ENCODE assay signal across 1 cellular context in the genomic region with DNA sequence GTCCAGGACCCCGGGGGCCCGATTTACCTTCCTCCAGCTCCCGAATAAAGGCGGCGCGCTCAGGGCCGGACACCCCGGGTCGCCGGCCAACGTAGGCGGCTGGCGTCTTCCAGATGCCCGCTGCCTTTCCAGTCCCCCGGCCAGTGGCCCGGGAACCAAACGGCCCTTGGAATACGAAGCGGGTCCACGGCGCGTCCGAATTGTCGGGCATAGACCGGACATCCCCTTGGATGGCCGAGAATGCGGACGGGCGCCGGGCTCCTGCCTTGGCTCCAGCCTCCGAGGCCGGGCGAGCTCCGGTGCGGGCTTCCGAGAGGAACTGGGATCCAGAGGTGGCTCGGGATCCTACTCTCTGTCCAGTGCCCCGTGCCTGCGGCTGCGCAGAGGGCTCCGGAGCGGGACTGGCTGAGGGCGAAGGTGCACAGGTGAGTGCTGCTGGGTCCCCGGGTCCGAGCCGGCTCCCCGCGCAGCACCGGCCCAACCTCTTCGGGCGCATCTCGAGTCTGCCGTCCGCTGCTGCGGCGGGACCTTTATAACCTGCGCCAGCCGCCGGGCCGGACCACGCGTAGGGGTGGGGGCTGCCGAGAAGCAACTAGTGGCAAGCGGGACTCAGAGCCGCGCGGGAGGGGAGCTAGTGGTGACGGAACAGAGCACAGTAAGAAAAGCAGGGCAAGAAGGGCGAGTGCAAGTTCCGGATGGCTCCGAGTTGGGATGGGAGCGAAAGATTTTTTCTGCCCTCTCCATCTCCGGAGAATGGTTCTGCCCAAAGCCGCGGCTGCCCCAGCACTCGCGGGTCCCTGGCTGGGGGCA.
TF ChIP-seq lines count a peak whose summit lies in the region.

A gene with protein sequence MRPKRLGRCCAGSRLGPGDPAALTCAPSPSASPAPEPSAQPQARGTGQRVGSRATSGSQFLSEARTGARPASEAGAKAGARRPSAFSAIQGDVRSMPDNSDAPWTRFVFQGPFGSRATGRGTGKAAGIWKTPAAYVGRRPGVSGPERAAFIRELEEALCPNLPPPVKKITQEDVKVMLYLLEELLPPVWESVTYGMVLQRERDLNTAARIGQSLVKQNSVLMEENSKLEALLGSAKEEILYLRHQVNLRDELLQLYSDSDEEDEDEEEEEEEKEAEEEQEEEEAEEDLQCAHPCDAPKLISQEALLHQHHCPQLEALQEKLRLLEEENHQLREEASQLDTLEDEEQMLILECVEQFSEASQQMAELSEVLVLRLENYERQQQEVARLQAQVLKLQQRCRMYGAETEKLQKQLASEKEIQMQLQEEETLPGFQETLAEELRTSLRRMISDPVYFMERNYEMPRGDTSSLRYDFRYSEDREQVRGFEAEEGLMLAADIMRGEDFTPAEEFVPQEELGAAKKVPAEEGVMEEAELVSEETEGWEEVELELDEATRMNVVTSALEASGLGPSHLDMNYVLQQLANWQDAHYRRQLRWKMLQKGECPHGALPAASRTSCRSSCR (minus strand): TSS at position 505 of the 810 bp plus-strand sequence. CDS start 9 bp downstream, at position 496.

TF ChIP-seq in HEK293, 187 proteins besides CTCF, POLR2A, EP300 and RAD21 (continued from another document and continues in another):
- TF ChIP-seq, protein P1, sequence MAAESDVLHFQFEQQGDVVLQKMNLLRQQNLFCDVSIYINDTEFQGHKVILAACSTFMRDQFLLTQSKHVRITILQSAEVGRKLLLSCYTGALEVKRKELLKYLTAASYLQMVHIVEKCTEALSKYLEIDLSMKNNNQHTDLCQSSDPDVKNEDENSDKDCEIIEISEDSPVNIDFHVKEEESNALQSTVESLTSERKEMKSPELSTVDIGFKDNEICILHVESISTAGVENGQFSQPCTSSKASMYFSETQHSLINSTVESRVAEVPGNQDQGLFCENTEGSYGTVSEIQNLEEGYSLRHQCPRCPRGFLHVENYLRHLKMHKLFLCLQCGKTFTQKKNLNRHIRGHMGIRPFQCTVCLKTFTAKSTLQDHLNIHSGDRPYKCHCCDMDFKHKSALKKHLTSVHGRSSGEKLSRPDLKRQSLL (tag by site-specific recombination; IDR thresholded peaks at IDR 0.05), result 0 out of 2 replicates have a peak, but pooled peaks have one; percentile 36
- TF ChIP-seq ZBTB49 (tag by site-specific recombination; IDR thresholded peaks at IDR 0.05; ENCODE audit: low read depth), result no peak
- peak; percentile 25; the same call in 1 of the 2 replicates for TF ChIP-seq ZBTB10 (tag by site-specific recombination; IDR thresholded peaks at IDR 0.05)
- no peak; the same call in 1 of the 2 replicates for TF ChIP-seq ZIC2 (tag by site-specific recombination; IDR thresholded peaks at IDR 0.05)
- TF ChIP-seq ZNF132 (tag by site-specific recombination; IDR thresholded peaks at IDR 0.05; ENCODE audit: borderline replicate concordance), result no peak
- peak; percentile 47; the same call in 1 of the 2 replicates for TF ChIP-seq ZNF341 (tag by site-specific recombination; IDR thresholded peaks at IDR 0.05; ENCODE audit: low read depth)
- no peak for TF ChIP-seq ZNF548 (tag by site-specific recombination; IDR thresholded peaks at IDR 0.05)
- TF ChIP-seq ZNF623 (tag by site-specific recombination; IDR thresholded peaks at IDR 0.05), result 0 out of 2 replicates have a peak, but pooled peaks have one; percentile 6
- peak; percentile 81; the same call in 1 of the 2 replicates for TF ChIP-seq ZEB2 (tag by site-specific recombination; IDR thresholded peaks at IDR 0.05)
- TF ChIP-seq ZNF16 (tag by site-specific recombination; IDR thresholded peaks at IDR 0.05; ENCODE audit: low read depth), result no peak
- no peak for TF ChIP-seq GLI2 (tag by site-specific recombination; IDR thresholded peaks at IDR 0.05; ENCODE audit: borderline replicate concordance, low read depth)
- no peak for TF ChIP-seq ZBTB44 (tag by site-specific recombination; IDR thresholded peaks at IDR 0.05)
- TF ChIP-seq ZSCAN18 (tag by site-specific recombination; IDR thresholded peaks at IDR 0.05), result no peak
- TF ChIP-seq ZNF654 (tag by site-specific recombination; IDR thresholded peaks at IDR 0.05; ENCODE audit: low read depth), result no peak
- no peak for TF ChIP-seq ZNF624 (tag by site-specific recombination; IDR thresholded peaks at IDR 0.05)
- no peak for TF ChIP-seq ZFP3 (tag by site-specific recombination; IDR thresholded peaks at IDR 0.05; ENCODE audit: low read depth)
- no peak for TF ChIP-seq ZNF302 (tag by site-specific recombination; IDR thresholded peaks at IDR 0.05; ENCODE audit: low read depth)
- TF ChIP-seq, protein P2, sequence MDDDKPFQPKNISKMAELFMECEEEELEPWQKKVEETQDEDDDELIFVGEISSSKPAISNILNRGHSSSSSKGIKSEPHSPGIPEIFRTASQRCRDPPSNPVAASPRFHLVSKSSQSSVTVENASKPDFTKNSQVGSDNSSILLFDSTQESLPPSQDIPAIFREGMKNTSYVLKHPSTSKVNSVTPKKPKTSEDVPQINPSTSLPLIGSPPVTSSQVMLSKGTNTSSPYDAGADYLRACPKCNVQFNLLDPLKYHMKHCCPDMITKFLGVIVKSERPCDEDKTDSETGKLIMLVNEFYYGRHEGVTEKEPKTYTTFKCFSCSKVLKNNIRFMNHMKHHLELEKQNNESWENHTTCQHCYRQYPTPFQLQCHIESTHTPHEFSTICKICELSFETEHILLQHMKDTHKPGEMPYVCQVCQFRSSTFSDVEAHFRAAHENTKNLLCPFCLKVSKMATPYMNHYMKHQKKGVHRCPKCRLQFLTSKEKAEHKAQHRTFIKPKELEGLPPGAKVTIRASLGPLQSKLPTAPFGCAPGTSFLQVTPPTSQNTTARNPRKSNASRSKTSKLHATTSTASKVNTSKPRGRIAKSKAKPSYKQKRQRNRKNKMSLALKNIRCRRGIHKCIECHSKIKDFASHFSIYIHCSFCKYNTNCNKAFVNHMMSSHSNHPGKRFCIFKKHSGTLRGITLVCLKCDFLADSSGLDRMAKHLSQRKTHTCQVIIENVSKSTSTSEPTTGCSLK (tag by site-specific recombination; IDR thresholded peaks at IDR 0.05), result no peak
- TF ChIP-seq ZNF521 (tag by site-specific recombination; IDR thresholded peaks at IDR 0.05), result no peak
- no peak for TF ChIP-seq KLF9 (tag by site-specific recombination; IDR thresholded peaks at IDR 0.05; ENCODE audit: low read depth)
- no peak; the same call in 1 of the 2 replicates for TF ChIP-seq TCF7L2 (IDR thresholded peaks at IDR 0.05; ENCODE audit: borderline replicate concordance, low read depth, low read length)
- no peak; the same call in 1 of the 2 replicates for TF ChIP-seq ZNF777 (tag by site-specific recombination; IDR thresholded peaks at IDR 0.05; ENCODE audit: borderline replicate concordance)
- 0 out of 2 replicates have a peak, but pooled peaks have one; percentile 31 for TF ChIP-seq ZBTB7A (tag by site-specific recombination; IDR thresholded peaks at IDR 0.05; ENCODE audit: low read depth)
- no peak for TF ChIP-seq ZNF175 (tag by site-specific recombination; IDR thresholded peaks at IDR 0.05)
- no peak; the same call in 1 of the 2 replicates for TF ChIP-seq SP2 (tag by site-specific recombination; IDR thresholded peaks at IDR 0.05)
- TF ChIP-seq BCL11A (tag by site-specific recombination; IDR thresholded peaks at IDR 0.05; ENCODE audit: low read depth), result 0 out of 2 replicates have a peak, but pooled peaks have one; percentile 56
- TF ChIP-seq ZNF610 (tag by site-specific recombination; IDR thresholded peaks at IDR 0.05; ENCODE audit: borderline replicate concordance), result no peak
- TF ChIP-seq, protein P3, sequence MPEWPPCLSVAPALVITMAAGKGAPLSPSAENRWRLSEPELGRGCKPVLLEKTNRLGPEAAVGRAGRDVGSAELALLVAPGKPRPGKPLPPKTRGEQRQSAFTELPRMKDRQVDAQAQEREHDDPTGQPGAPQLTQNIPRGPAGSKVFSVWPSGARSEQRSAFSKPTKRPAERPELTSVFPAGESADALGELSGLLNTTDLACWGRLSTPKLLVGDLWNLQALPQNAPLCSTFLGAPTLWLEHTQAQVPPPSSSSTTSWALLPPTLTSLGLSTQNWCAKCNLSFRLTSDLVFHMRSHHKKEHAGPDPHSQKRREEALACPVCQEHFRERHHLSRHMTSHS (tag by site-specific recombination; IDR thresholded peaks at IDR 0.05), result no peak
- TF ChIP-seq SALL2 (tag by site-specific recombination; IDR thresholded peaks at IDR 0.05; ENCODE audit: borderline replicate concordance), result no peak
- peak; percentile 61; the same call in 1 of the 2 replicates for TF ChIP-seq GLI4 (tag by site-specific recombination; IDR thresholded peaks at IDR 0.05)
- TF ChIP-seq ZNF146 (tag by site-specific recombination; IDR thresholded peaks at IDR 0.05), result no peak
- TF ChIP-seq BCL6B (tag by site-specific recombination; IDR thresholded peaks at IDR 0.05), result no peak
- peak; percentile 76 for TF ChIP-seq ZNF501 (tag by site-specific recombination; IDR thresholded peaks at IDR 0.05)
- no peak for TF ChIP-seq ZNF544 (tag by site-specific recombination; IDR thresholded peaks at IDR 0.05)
- TF ChIP-seq ZSCAN5A (tag by site-specific recombination; IDR thresholded peaks at IDR 0.05), result no peak
- TF ChIP-seq ZNF2 (tag by site-specific recombination; IDR thresholded peaks at IDR 0.05), result peak; percentile 81
- no peak for TF ChIP-seq ZNF707 (tag by site-specific recombination; IDR thresholded peaks at IDR 0.05)
- no peak for TF ChIP-seq ZNF202 (tag by site-specific recombination; IDR thresholded peaks at IDR 0.05; ENCODE audit: borderline replicate concordance)
